ENCODE assay signal across 11 cellular contexts in genomic region chr5:178786859-178787499, GRCh38. TPM values are rescaled to one million over a fixed set of nuclear protein-coding genes. Genes with fewer than 3 reads are reported as not detected.
DNase-seq lines count a peak whose midpoint lies in the region; ATAC-seq, FAIRE-seq and TF ChIP-seq lines count a peak whose summit lies in the region.
"Had no signal": no experiment of that assay in that cellular context is flagged by ENCODE, and none has a peak within 500 bp of the region (broad histone marks: within the 10 kb centered on the region; RNA-seq: fewer than 3 reads in every experiment).

No MANE protein-coding gene starts in this region.

- CTCF ChIA-PET in A549 (lab: Yijun Ruan, JAX): interaction anchor here (0.5 to 1.6 kb wide), 3 partner anchors 34 to 465 kb away, joined by 3 to 4 read pairs (median 3); partner anchors contain the start of gene ZNF354A
- CTCF ChIA-PET in OCI-LY7 (lab: Charles Lee; ENCODE audit: unreplicated experiment): no interaction called here

- DNase-seq in A549 (ENCODE audit: low read depth in 1 of 2, low spot score in 1 of 2): peak; percentile 84 to 86
- DNase-seq in HFFc6: peak; percentile 79
- DNase-seq in astrocyte (ENCODE audit: low read depth): peak; percentile 29
- peak; percentile 67 for DNase-seq in islet precursor cell
- no peak for DNase-seq in OCI-LY7 (ENCODE audit: low spot score)
- no peak for DNase-seq in effector memory CD8-positive, alpha-beta T cell
- DNase-seq in stimulated activated CD4-positive, alpha-beta T cell treated with anti-CD3 and anti-CD28 coated beads, Interleukin-4, amount 100 ng/mL, for 4 hours: no peak
- DNase-seq in NCI-H510A treated with DMSO at 0.1 percent for 48 hours (lab: John Stamatoyannopoulos, UW): no peak
- DNase-seq: Kasumi-1 had no signal

- H3K79me2 ChIP-seq in astrocyte (ENCODE audit: insufficient read depth, low read length): no peaks in the 10 kb centered on the region
- H3K79me2 ChIP-seq in OCI-LY7 (ENCODE audit: insufficient read depth, low read depth, low read length): no peaks in the 10 kb centered on the region

- TF ChIP-seq POLR2A in A549 (IDR thresholded peaks at IDR 0.05; ENCODE audit: low read length): no peak

- H3K27ac ChIP-seq in A549 (peak overlapping the region; percentile 63 to 82), astrocyte (ENCODE audit: low read depth, low read length) (peak overlapping the region; percentile 12), OCI-LY7 (ENCODE audit: low read depth, low read length, poor library complexity, severe bottlenecking) (no peak overlapping the region)
- H3K27ac ChIP-seq: BLaER1 treated with 17β-estradiol and CSF1 and Interleukin-3, amounts not matched to agents 10 nM and 100 nM had no signal

- no peaks in the 10 kb centered on the region; the same call in 1 of the 2 replicates for H3K36me3 Mint-ChIP-seq in HFFc6 (ENCODE audit: low read depth)
- no peaks in the 10 kb centered on the region for H3K36me3 Mint-ChIP-seq in astrocyte (ENCODE audit: low read depth, unreplicated experiment)
- no peaks in the 10 kb centered on the region for H3K36me3 Mint-ChIP-seq in effector memory CD8-positive, alpha-beta T cell (ENCODE audit: insufficient read depth)

- H3K36me3 ChIP-seq in astrocyte (ENCODE audit: insufficient read depth, low read length) (no peaks in the 10 kb centered on the region), OCI-LY7 (ENCODE audit: insufficient read depth, low read length) (no peaks in the 10 kb centered on the region)
- H3K36me3 ChIP-seq: BLaER1 treated with 17β-estradiol and CSF1 and Interleukin-3, amounts not matched to agents 10 nM and 100 nM had no signal

- no TSS peak for BruUV-seq in OCI-LY7 (replicated peaks; lab: Mats Ljungman, UMichigan)

- H3K4me2 ChIP-seq in A549 (peak overlapping the region; percentile 65), astrocyte (ENCODE audit: low read length) (no peak overlapping the region), OCI-LY7 (ENCODE audit: low read length) (no peak overlapping the region)

- no peak for TF ChIP-seq CTCF in A549 (IDR thresholded peaks at IDR 0.05)
- TF ChIP-seq CTCF in HFFc6 (IDR thresholded peaks at IDR 0.05): no peak
- TF ChIP-seq CTCF in astrocyte (IDR thresholded peaks at IDR 0.05; ENCODE audit: insufficient read depth, low read depth, low read length): no peak
- TF ChIP-seq CTCF in OCI-LY7 (conservative IDR thresholded peaks at IDR 0.05; ENCODE audit: low read length): no peak

- no peaks in the 10 kb centered on the region for H3K9me2 ChIP-seq in OCI-LY7 (ENCODE audit: insufficient read depth, low read length)

- H3K4me1 ChIP-seq in A549 (peaks cover 21% of the 10 kb centered on the region), astrocyte (ENCODE audit: insufficient read depth, low read length) (no peaks in the 10 kb centered on the region), OCI-LY7 (ENCODE audit: insufficient read depth, low read length, poor library complexity, severe bottlenecking) (no peaks in the 10 kb centered on the region)

- H2AFZ ChIP-seq in astrocyte (ENCODE audit: low read depth, low read length): no peak overlapping the region
- no peak overlapping the region for H2AFZ ChIP-seq in OCI-LY7 (ENCODE audit: low read length)

- FAIRE-seq in A549 (lab: Jason Lieb, UNC) (no peak), astrocyte (lab: Jason Lieb, UNC) (no peak)
- FAIRE-seq: GM12878 had no signal

- H3K27ac Mint-ChIP-seq in HFFc6 (peak overlapping the region; percentile 72), astrocyte (ENCODE audit: unreplicated experiment) (peak overlapping the region; percentile 94)
- no peak overlapping the region for H3K27ac Mint-ChIP-seq in effector memory CD8-positive, alpha-beta T cell

- peak; percentile 96 for ATAC-seq in A549
- ATAC-seq in effector memory CD8-positive, alpha-beta T cell (replicated peaks): no peak
- ATAC-seq: GM12878 had no signal

- H3K9ac ChIP-seq in astrocyte (ENCODE audit: low read length): no peak overlapping the region

- peaks cover 9% of the 10 kb centered on the region for H3K27me3 Mint-ChIP-seq in HFFc6 (ENCODE audit: insufficient read depth)
- peaks cover 4% of the 10 kb centered on the region for H3K27me3 Mint-ChIP-seq in astrocyte (ENCODE audit: low read depth, unreplicated experiment)
- peaks cover 21 to 78% of the 10 kb centered on the region in 2 donors for H3K27me3 Mint-ChIP-seq in effector memory CD8-positive, alpha-beta T cell

- H4K20me1 ChIP-seq in astrocyte (ENCODE audit: insufficient read depth, low read length) (no peaks in the 10 kb centered on the region), OCI-LY7 (ENCODE audit: insufficient read depth, low read length) (no peaks in the 10 kb centered on the region)
- H4K20me1 ChIP-seq: BLaER1 treated with 17β-estradiol and CSF1 and Interleukin-3, amounts not matched to agents 10 nM and 100 nM had no signal

- POLR2A ChIA-PET in A549 (lab: Yijun Ruan, JAX): interaction anchor here (0.6 to 0.8 kb wide), 2 partner anchors 73 to 569 kb away, joined by 3 to 5 read pairs; partner anchors contain the start of gene ZNF354B
- POLR2A ChIA-PET in OCI-LY7 (lab: Charles Lee): no interaction called here

- WGBS in A549 (ENCODE audit: missing lambda C conversion rate): 5% methylated on average over 9 of the region's 9 CpGs

- peaks cover 24% of the 10 kb centered on the region for H3K9me3 Mint-ChIP-seq in HFFc6
- H3K9me3 Mint-ChIP-seq in astrocyte (ENCODE audit: unreplicated experiment): peaks cover 10% of the 10 kb centered on the region
- H3K9me3 Mint-ChIP-seq in effector memory CD8-positive, alpha-beta T cell: no peaks in the 10 kb centered on the region

- no peak overlapping the region for H3K4me3 ChIP-seq in A549
- H3K4me3 ChIP-seq in astrocyte (ENCODE audit: insufficient read depth, low read depth, low read length): no peak overlapping the region
- H3K4me3 ChIP-seq in OCI-LY7 (ENCODE audit: low read depth, low read length, poor library complexity, severe bottlenecking): no peak overlapping the region
- H3K4me3 ChIP-seq: BLaER1 treated with 17β-estradiol and CSF1 and Interleukin-3, amounts not matched to agents 10 nM and 100 nM; GM12878 had no signal

- H3K4me3 Mint-ChIP-seq in HFFc6 (peak overlapping the region; percentile 57), astrocyte (ENCODE audit: unreplicated experiment) (no peak overlapping the region)
- H3K4me3 Mint-ChIP-seq in effector memory CD8-positive, alpha-beta T cell: no peak overlapping the region

- H3K27me3 ChIP-seq in astrocyte (ENCODE audit: insufficient read depth, low read length): no peaks in the 10 kb centered on the region
- H3K27me3 ChIP-seq: BLaER1 treated with 17β-estradiol and CSF1 and Interleukin-3, amounts not matched to agents 10 nM and 100 nM had no signal

- peaks cover 29% of the 10 kb centered on the region for H3K4me1 Mint-ChIP-seq in HFFc6 (ENCODE audit: low read depth)
- H3K4me1 Mint-ChIP-seq in astrocyte (ENCODE audit: low read depth, unreplicated experiment): peaks cover 21% of the 10 kb centered on the region
- H3K4me1 Mint-ChIP-seq in effector memory CD8-positive, alpha-beta T cell (ENCODE audit: low read depth in 2 of 2): no peaks in the 10 kb centered on the region

- peaks cover 35% of the 10 kb centered on the region; the same call in 2 of the 3 replicates for H3K9me3 ChIP-seq in A549
- peaks cover 11% of the 10 kb centered on the region for H3K9me3 ChIP-seq in astrocyte (ENCODE audit: insufficient read depth, low read depth, low read length)
- no peaks in the 10 kb centered on the region for H3K9me3 ChIP-seq in OCI-LY7 (ENCODE audit: low read length)

- TF ChIP-seq EP300 in A549 (IDR thresholded peaks at IDR 0.05): no peak

- TF ChIP-seq RAD21 in A549 (conservative IDR thresholded peaks at IDR 0.05 in 1 of 2, IDR thresholded peaks at IDR 0.05 in 1 of 2): no peak

- intact Hi-C loops in OCI-LY7 (cut with micrococcal nuclease; ENCODE audit: unreplicated experiment): no loop called here

TF ChIP-seq in A549, 52 proteins besides CTCF, POLR2A, EP300 and RAD21 (continues in another document):
- TF ChIP-seq E2F6 (IDR thresholded peaks at IDR 0.05; ENCODE audit: borderline replicate concordance, low read depth): peak; percentile 39; the same call in 1 of the 2 replicates
- peak; percentile 36; the same call in 1 of the 2 replicates for TF ChIP-seq HOXB5 (CRISPR knock-in tag; IDR thresholded peaks at IDR 0.05)
- TF ChIP-seq TFCP2L1 (CRISPR knock-in tag; IDR thresholded peaks at IDR 0.05): no peak
- peak; percentile 65; the same call in 1 of the 2 replicates for TF ChIP-seq ZNF302 (CRISPR knock-in tag; IDR thresholded peaks at IDR 0.05)
- 0 out of 5 replicates have a peak, but pooled peaks of 1 of the 2 experiments have one; percentile 36 for TF ChIP-seq JUN (IDR thresholded peaks at IDR 0.05)
- TF ChIP-seq FOSL2 (IDR thresholded peaks at IDR 0.05): peak; percentile 64; the same call in 1 of the 2 replicates
- TF ChIP-seq FOSL2 (CRISPR knock-in tag; IDR thresholded peaks at IDR 0.05): peak; percentile 90
- peak; percentile 65 for TF ChIP-seq GATA3 (IDR thresholded peaks at IDR 0.05; ENCODE audit: borderline replicate concordance)
- peak; percentile 56 for TF ChIP-seq JUNB (IDR thresholded peaks at IDR 0.05)
- TF ChIP-seq MAX (IDR thresholded peaks at IDR 0.05): peak; percentile 90

RNA-seq across cellular contexts. Expression of gene ZNF354A, which starts 56.5 kb away (rescaled TPM):
- polyA plus RNA-seq in A549 (2011; rRNA removed) (9.8 and 12.3 TPM in 2 replicates), A549 (2017; fragmentation: RNase III; extraction: RNeasy Plus Mini Kit Qiagen cat#74134 plus additional on column Dnase treatment) (8.5 to 9.5 TPM (median 8.8 TPM) in 3 replicates)
- polyA plus RNA-seq in A549 (2012; cell fraction: cytosol; rRNA removed): 3.1 and 3.3 TPM in 2 replicates
- 2.9 and 3.3 TPM in 2 replicates for polyA plus RNA-seq in A549 (2012; cell fraction: nucleus; rRNA removed)
- polyA minus RNA-seq in A549 (2011; rRNA and poly(A)+ RNA removed): 3.4 and 4.0 TPM in 2 replicates
- 1 to 10 TPM; 6.7 to 7.6 (median 7.4) TPM for total RNA-seq in HFFc6 (2021; fragmentation: NEBNext Ultra II Directional; extraction: Animal tissue kit (Norgen Biotek cat#: 25700))
- total RNA-seq in astrocyte (10.5 and 12.0 TPM in 2 replicates), OCI-LY7 (2022) (18.2 and 19.4 TPM in 2 replicates)
- total RNA-seq in OCI-LY7 (2014; rRNA removed; shearing (Covaris generic)): 11.3 and 15.2 TPM in 2 replicates

Comparison
In these comparisons a context has a peak if more than half of its experiments do, and no peak if none do; other contexts are left out.
1. DNase-seq: peak in A549 (2 of 2), HFFc6 (single experiment), astrocyte (single experiment) and islet precursor cell (single experiment); none in OCI-LY7 (single experiment), effector memory CD8-positive, alpha-beta T cell (0 of 3), stimulated activated CD4-positive, alpha-beta T cell treated with anti-CD3 and anti-CD28 coated beads, Interleukin-4, amount 100 ng/mL, for 4 hours (0 of 2) and NCI-H510A treated with DMSO at 0.1 percent for 48 hours (single experiment).
2. H3K27ac Mint-ChIP-seq: peak in HFFc6 (single experiment) and astrocyte (single experiment); none in effector memory CD8-positive, alpha-beta T cell (0 of 2).